ENCODE assay signal across 19 cellular contexts in the genomic region with DNA sequence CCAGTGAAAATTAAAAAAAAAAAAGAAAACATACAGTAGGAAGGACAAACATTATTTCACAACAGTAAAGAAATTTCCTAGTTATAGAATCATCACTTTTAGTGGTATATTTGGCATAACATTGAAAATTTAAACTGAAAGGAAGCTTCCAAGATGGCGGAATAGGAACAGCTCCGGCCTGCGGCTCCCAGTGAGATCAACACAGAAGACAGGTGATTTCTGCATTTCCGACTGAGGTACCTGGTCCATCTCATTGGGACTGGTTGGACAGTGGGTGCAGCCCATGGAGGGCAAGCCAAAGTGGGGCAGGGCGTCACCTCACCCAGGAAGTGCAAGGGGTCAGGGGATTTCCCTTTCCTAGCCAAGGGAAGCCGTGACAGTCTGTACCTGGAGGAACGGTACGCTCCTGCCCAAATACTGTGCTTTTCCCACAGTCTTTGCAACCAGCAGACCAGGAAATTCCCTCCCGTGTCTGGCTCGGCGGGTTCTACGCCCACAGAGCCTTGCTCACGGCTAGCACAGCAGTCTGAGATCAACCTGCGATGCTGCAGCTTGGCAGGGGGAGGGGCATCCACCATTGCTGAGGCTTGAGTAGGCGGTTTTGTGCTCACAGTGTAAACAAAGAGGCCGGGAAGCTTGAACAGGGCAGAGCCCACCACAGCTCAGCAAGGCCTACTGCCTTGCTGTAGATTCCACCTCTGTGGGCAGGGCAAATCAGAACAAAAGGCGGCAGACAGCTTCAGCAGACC. TPM values are rescaled to one million over a fixed set of nuclear protein-coding genes. Genes with fewer than 3 reads are reported as not detected.
DNase-seq lines count a peak whose midpoint lies in the region; ATAC-seq and TF ChIP-seq lines count a peak whose summit lies in the region.
"Had no signal": no experiment of that assay in that cellular context is flagged by ENCODE, and none has a peak within 500 bp of the region (broad histone marks: within the 10 kb centered on the region; RNA-seq: fewer than 3 reads in every experiment).

No MANE protein-coding gene starts in this region.

- no peaks in the 10 kb centered on the region for H3K4me1 Mint-ChIP-seq in activated CD4-positive, alpha-beta T cell treated with anti-CD3 and anti-CD28 coated beads for 36 hours
- no peaks in the 10 kb centered on the region for H3K4me1 Mint-ChIP-seq in effector memory CD8-positive, alpha-beta T cell (ENCODE audit: low read depth in 2 of 2)
- H3K4me1 Mint-ChIP-seq in neural crest cell: peaks cover 3% of the 10 kb centered on the region
- H3K4me1 Mint-ChIP-seq: CD8-positive, alpha-beta memory T cell; IgD-negative memory B cell had no signal

- H3K4me3 ChIP-seq in OCI-LY1 (ENCODE audit: low read depth, low read length, poor library complexity, severe bottlenecking): peak overlapping the region; percentile 33
- H3K4me3 ChIP-seq: BLaER1, HAP-1 had no signal

- no peak overlapping the region for H2AFZ ChIP-seq in OCI-LY1 (ENCODE audit: low read length)

- H3K4me3 Mint-ChIP-seq in activated CD4-positive, alpha-beta T cell treated with anti-CD3 and anti-CD28 coated beads for 36 hours: no peak overlapping the region
- no peak overlapping the region for H3K4me3 Mint-ChIP-seq in effector memory CD8-positive, alpha-beta T cell
- no peak overlapping the region for H3K4me3 Mint-ChIP-seq in neural crest cell
- H3K4me3 Mint-ChIP-seq: CD8-positive, alpha-beta memory T cell; IgD-negative memory B cell had no signal

- H3K36me3 Mint-ChIP-seq in activated CD4-positive, alpha-beta T cell treated with anti-CD3 and anti-CD28 coated beads for 36 hours (ENCODE audit: low read depth): no peaks in the 10 kb centered on the region
- no peaks in the 10 kb centered on the region for H3K36me3 Mint-ChIP-seq in effector memory CD8-positive, alpha-beta T cell (ENCODE audit: insufficient read depth)
- peaks cover 19% of the 10 kb centered on the region for H3K36me3 Mint-ChIP-seq in neural crest cell (ENCODE audit: low read depth)
- H3K36me3 Mint-ChIP-seq: IgD-negative memory B cell had no signal

- DNase-seq in activated CD4-positive, alpha-beta T cell treated with anti-CD3 and anti-CD28 coated beads for 36 hours: peak; percentile 15
- no peak for DNase-seq in activated CD4-positive, alpha-beta T cell treated with anti-CD3 and anti-CD28 coated beads, Interleukin-2, amount 50 U/mL, for 48 hours
- DNase-seq in effector memory CD8-positive, alpha-beta T cell: peak in 1 of 3 experiments; percentile 3
- DNase-seq in neural crest cell (ENCODE audit: low read depth, low spot score) (peak; percentile 6), DMS53 treated with DMSO at 0.1 percent for 48 hours (lab: John Stamatoyannopoulos, UW; ENCODE audit: unreplicated experiment) (no peak), activated gamma-delta T cell treated with Interleukin-2 at 50 U/mL for 16 hours (no peak)
- DNase-seq: 8988T; CD8-positive, alpha-beta memory T cell; NCI-H1417; NCI-H1930; NCI-H2171 treated with DMSO at 0.1 percent for 48 hours; NCI-H82 had no signal

- no peak for ATAC-seq in activated CD4-positive, alpha-beta T cell treated with anti-CD3 and anti-CD28 coated beads for 36 hours
- peak; percentile 35 for ATAC-seq in effector memory CD8-positive, alpha-beta T cell (replicated peaks)
- ATAC-seq in HG03469 (IDR thresholded peaks at IDR 0.05; ENCODE audit: unreplicated experiment): no peak

- peaks cover 9% of the 10 kb centered on the region for H3K4me1 ChIP-seq in OCI-LY1 (ENCODE audit: insufficient read depth, low read length, severe bottlenecking)
- H3K4me1 ChIP-seq: BLaER1, HAP-1 had no signal

- no peak overlapping the region for H3K9ac ChIP-seq in OCI-LY1 (ENCODE audit: low read length)
- H3K9ac ChIP-seq: BLaER1 had no signal

- H3K9me2 ChIP-seq in OCI-LY1 (ENCODE audit: low read depth, low read length): no peaks in the 10 kb centered on the region

- H3K79me2 ChIP-seq in OCI-LY1 (ENCODE audit: insufficient read depth, low read length): no peaks in the 10 kb centered on the region

- no peaks in the 10 kb centered on the region; the same call in 1 of the 2 replicates for H3K27me3 ChIP-seq in OCI-LY1 (ENCODE audit: insufficient read depth, low read length)
- H3K27me3 ChIP-seq: BLaER1 had no signal

- TF ChIP-seq CTCF in OCI-LY1 (IDR thresholded peaks at IDR 0.05; ENCODE audit: low read length) (no peak), neural crest cell (conservative IDR thresholded peaks at IDR 0.05) (no peak)

- intact Hi-C loops in activated CD4-positive, alpha-beta T cell treated with anti-CD3 and anti-CD28 coated beads for 36 hours (cut with DNase I, micrococcal nuclease): no loop called here

- H3K9me3 ChIP-seq in OCI-LY1 (ENCODE audit: low read length): no peaks in the 10 kb centered on the region

- no peak overlapping the region for H3K27ac ChIP-seq in OCI-LY1 (ENCODE audit: low read depth, low read length, poor library complexity, severe bottlenecking)
- H3K27ac ChIP-seq: BLaER1 had no signal

- H3K27ac Mint-ChIP-seq in activated CD4-positive, alpha-beta T cell treated with anti-CD3 and anti-CD28 coated beads for 36 hours: no peak overlapping the region
- no peak overlapping the region for H3K27ac Mint-ChIP-seq in effector memory CD8-positive, alpha-beta T cell
- peak overlapping the region; percentile 76 for H3K27ac Mint-ChIP-seq in neural crest cell (ENCODE audit: unreplicated experiment)

- no peaks in the 10 kb centered on the region for H4K20me1 ChIP-seq in OCI-LY1 (ENCODE audit: insufficient read depth, low read length)
- H4K20me1 ChIP-seq: BLaER1 had no signal

- H3K27me3 Mint-ChIP-seq in activated CD4-positive, alpha-beta T cell treated with anti-CD3 and anti-CD28 coated beads for 36 hours: peaks cover 8% of the 10 kb centered on the region
- peaks cover 15 to 19% of the 10 kb centered on the region in 2 donors for H3K27me3 Mint-ChIP-seq in effector memory CD8-positive, alpha-beta T cell
- H3K27me3 Mint-ChIP-seq in neural crest cell (ENCODE audit: low read depth): no peaks in the 10 kb centered on the region

- H3K36me3 ChIP-seq in OCI-LY1 (ENCODE audit: insufficient read depth, low read length): no peaks in the 10 kb centered on the region; the same call in 1 of the 2 replicates
- H3K36me3 ChIP-seq: BLaER1, HAP-1 had no signal

- CTCF ChIA-PET in activated CD4-positive, alpha-beta T cell treated with anti-CD3 and anti-CD28 coated beads for 36 hours (lab: Charles Lee): interaction anchor here (0.8 kb wide), 1 partner anchor 20 kb away, joined by 4 read pairs; the partner anchor contains the start of gene PON3

- peak overlapping the region; percentile 40; the same call in 1 of the 2 replicates for H3K4me2 ChIP-seq in OCI-LY1 (ENCODE audit: low read length)
- H3K4me2 ChIP-seq: BLaER1 had no signal

- no peaks in the 10 kb centered on the region for H3F3A ChIP-seq in OCI-LY1 (ENCODE audit: insufficient read depth, low read length)

- peaks cover 2% of the 10 kb centered on the region for H3K9me3 Mint-ChIP-seq in activated CD4-positive, alpha-beta T cell treated with anti-CD3 and anti-CD28 coated beads for 36 hours (ENCODE audit: low read depth)
- no peaks in the 10 kb centered on the region for H3K9me3 Mint-ChIP-seq in effector memory CD8-positive, alpha-beta T cell
- peaks cover 22% of the 10 kb centered on the region for H3K9me3 Mint-ChIP-seq in neural crest cell

- POLR2A ChIA-PET in activated CD4-positive, alpha-beta T cell treated with anti-CD3 and anti-CD28 coated beads for 36 hours (lab: Charles Lee): no interaction called here

RNA-seq across cellular contexts. Expression of gene PON3, which starts 19.4 kb away (rescaled TPM):
- total RNA-seq in activated CD4-positive, alpha-beta T cell treated with anti-CD3 and anti-CD28 coated beads for 36 hours: not detected
- not detected in 2 replicates for total RNA-seq in neural crest cell
- total RNA-seq: CD8-positive, alpha-beta memory T cell; HT1080 had no signal

RNA-seq across cellular contexts. Expression of gene PON1, which starts 52.5 kb away (rescaled TPM):
- not detected for total RNA-seq in activated CD4-positive, alpha-beta T cell treated with anti-CD3 and anti-CD28 coated beads for 36 hours
- total RNA-seq in neural crest cell: not detected in 2 replicates
- total RNA-seq: CD8-positive, alpha-beta memory T cell; HT1080; NCI-H460 had no signal

RNA-seq across cellular contexts. Expression of gene PON2, which starts 58.0 kb away (rescaled TPM):
- 1 to 10 TPM; 4.5 to 4.9 TPM for total RNA-seq in activated CD4-positive, alpha-beta T cell treated with anti-CD3 and anti-CD28 coated beads for 36 hours
- total RNA-seq in neural crest cell: 92.3 and 97.1 TPM in 2 replicates

Comparison
In these comparisons a context has a peak if more than half of its experiments do, and no peak if none do; other contexts are left out.
1. DNase-seq: peak in activated CD4-positive, alpha-beta T cell treated with anti-CD3 and anti-CD28 coated beads for 36 hours (single experiment) and neural crest cell (single experiment); none in activated CD4-positive, alpha-beta T cell treated with anti-CD3 and anti-CD28 coated beads, Interleukin-2, amount 50 U/mL, for 48 hours (0 of 2), DMS53 treated with DMSO at 0.1 percent for 48 hours (single experiment) and activated gamma-delta T cell treated with Interleukin-2 at 50 U/mL for 16 hours (single experiment).
2. RNA of gene PON2, which starts 58.0 kb away (total RNA-seq): 92.3 to 97.1 TPM in neural crest cell; 4.5 to 4.9 TPM in activated CD4-positive, alpha-beta T cell treated with anti-CD3 and anti-CD28 coated beads for 36 hours; every median in the first group is over 10 times any median in the second.